ENCODE assay signal across 27 cellular contexts in genomic region chr9:121050128-121050988, GRCh38. TPM values are rescaled to one million over a fixed set of nuclear protein-coding genes. Genes with fewer than 3 reads are reported as not detected.
DNase-seq lines count a peak whose midpoint lies in the region; ATAC-seq, FAIRE-seq and TF ChIP-seq lines count a peak whose summit lies in the region.
"Had no signal": no experiment of that assay in that cellular context is flagged by ENCODE, and none has a peak within 500 bp of the region (broad histone marks: within the 10 kb centered on the region; RNA-seq: fewer than 3 reads in every experiment).

C5 (minus strand) TSS chr9:121050275; CDS start chr9:121050246, 29 bp downstream.

- no peaks in the 10 kb centered on the region for H3K27me3 Mint-ChIP-seq in endodermal cell (ENCODE audit: insufficient read depth)
- H3K27me3 Mint-ChIP-seq in immature natural killer cell (ENCODE audit: low read depth in 3 of 3), result peaks cover 0 to 1% (median 0%) of the 10 kb centered on the region in 3 donors
- H3K27me3 Mint-ChIP-seq: activated naive CD4-positive, alpha-beta T cell treated with anti-CD3 and anti-CD28 coated beads, Interleukin-2, amount 10 ng/mL, durations not matched to agents 7 days and 5 days; T-cell had no signal

- peak within 1 kb of the TSS; percentile 85 for H3K4me2 ChIP-seq in A549
- H3K4me2 ChIP-seq in Karpas-422 (ENCODE audit: low read depth, low read length, poor library complexity, severe bottlenecking), result no peak within 1 kb of the TSS

- DNase-seq in A549 (ENCODE audit: low read depth in 1 of 2, low spot score in 1 of 2), result peak in 1 of 2 experiments; percentile 47
- peak; percentile 40 for DNase-seq in Karpas-422
- no peak for DNase-seq in endodermal cell
- no peak for DNase-seq in pancreas
- no peak for DNase-seq in suprapubic skin (ENCODE audit: low spot score in 2 of 2)
- no peak for DNase-seq in NCI-H1105 (lab: John Stamatoyannopoulos, UW)
- no peak for DNase-seq in immature natural killer cell
- DNase-seq: activated CD4-positive, alpha-beta T cell treated with anti-CD3 and anti-CD28 coated beads for 48 hours; activated naive CD4-positive, alpha-beta T cell treated with anti-CD3 and anti-CD28 coated beads, Interleukin-2, amount 10 ng/mL, durations not matched to agents 7 days and 5 days; C1 segment of cervical spinal cord; caudate nucleus; dermis blood vessel endothelial cell; GDM1; heart right ventricle; KBM-7; MV-4-11; NCI-H2029 treated with DMSO at 0.1 percent for 48 hours; NCI-H446; PC-3; SHP77 treated with DMSO at 0.1 percent for 48 hours; spleen; stimulated activated CD4-positive, alpha-beta T cell treated with anti-CD3 and anti-CD28 coated beads, Interleukin-4, amount 100 ng/mL, for 4 hours; stimulated activated naive CD8-positive, alpha-beta T cell treated with anti-CD3 and anti-CD28 coated beads, Interleukin-15, Interleukin-2, amounts not matched to agents 100 U/mL and 50 U/mL, for 24 hours; T-cell; tibial artery had no signal

- H3K4me1 Mint-ChIP-seq in endodermal cell, result peaks cover 49% of the 10 kb centered on the region
- H3K4me1 Mint-ChIP-seq in immature natural killer cell, result no peaks in the 10 kb centered on the region
- H3K4me1 Mint-ChIP-seq: activated naive CD4-positive, alpha-beta T cell treated with anti-CD3 and anti-CD28 coated beads, Interleukin-2, amount 10 ng/mL, durations not matched to agents 7 days and 5 days; T-cell had no signal

- no peaks in the 10 kb centered on the region for H3K9me3 Mint-ChIP-seq in endodermal cell
- no peaks in the 10 kb centered on the region for H3K9me3 Mint-ChIP-seq in immature natural killer cell
- H3K9me3 Mint-ChIP-seq: activated naive CD4-positive, alpha-beta T cell treated with anti-CD3 and anti-CD28 coated beads, Interleukin-2, amount 10 ng/mL, durations not matched to agents 7 days and 5 days; T-cell had no signal

- no peaks in the 10 kb centered on the region for H3K9me3 ChIP-seq in A549
- H3K9me3 ChIP-seq in Karpas-422 (ENCODE audit: low read length), result no peaks in the 10 kb centered on the region
- no peaks in the 10 kb centered on the region for H3K9me3 ChIP-seq in endodermal cell (ENCODE audit: control insufficient read depth, low read length)
- no peaks in the 10 kb centered on the region for H3K9me3 ChIP-seq in pancreas
- no peaks in the 10 kb centered on the region for H3K9me3 ChIP-seq in suprapubic skin
- H3K9me3 ChIP-seq: HAP-1, heart right ventricle, spleen, tibial artery had no signal

- H3K4me3 ChIP-seq in A549, result peak within 1 kb of the TSS; percentile 44
- H3K4me3 ChIP-seq in Karpas-422 (ENCODE audit: low read length), result no peak within 1 kb of the TSS
- H3K4me3 ChIP-seq in endodermal cell (ENCODE audit: low read length), result peak within 1 kb of the TSS; percentile 82
- peak within 1 kb of the TSS in 3 of 4 donors; percentile 1 to 38 (median 1) for H3K4me3 ChIP-seq in pancreas
- no peak within 1 kb of the TSS for H3K4me3 ChIP-seq in suprapubic skin
- H3K4me3 ChIP-seq: HAP-1, heart right ventricle, spleen, tibial artery had no signal

- H3K4me3 Mint-ChIP-seq in endodermal cell (peak within 1 kb of the TSS; percentile 52), immature natural killer cell (no peak within 1 kb of the TSS)
- H3K4me3 Mint-ChIP-seq: activated naive CD4-positive, alpha-beta T cell treated with anti-CD3 and anti-CD28 coated beads, Interleukin-2, amount 10 ng/mL, durations not matched to agents 7 days and 5 days; T-cell had no signal

- no peaks in the 10 kb centered on the region for H4K20me1 ChIP-seq in Karpas-422 (ENCODE audit: insufficient read depth, low read depth, low read length)

- H2AFZ ChIP-seq in Karpas-422 (ENCODE audit: low read length), result peak within 1 kb of the TSS; percentile 17; the same call in 1 of the 2 replicates

- H3K9ac ChIP-seq in Karpas-422 (ENCODE audit: low read length) (no peak within 1 kb of the TSS), endodermal cell (ENCODE audit: extremely low read depth, low read length, poor library complexity, severe bottlenecking) (peak within 1 kb of the TSS; percentile 3)

- H3K27ac ChIP-seq in A549 (peak within 1 kb of the TSS; percentile 84 to 86), Karpas-422 (ENCODE audit: low read length) (no peak within 1 kb of the TSS), endodermal cell (ENCODE audit: low read depth, low read length) (no peak within 1 kb of the TSS), pancreas (peak within 1 kb of the TSS in 2 of 4 donors; percentile 30 to 50), suprapubic skin (no peak within 1 kb of the TSS)
- H3K27ac ChIP-seq: heart right ventricle, spleen, tibial artery had no signal

- no peak within 1 kb of the TSS for H3K27ac Mint-ChIP-seq in endodermal cell
- H3K27ac Mint-ChIP-seq in immature natural killer cell, result no peak within 1 kb of the TSS
- H3K27ac Mint-ChIP-seq: activated naive CD4-positive, alpha-beta T cell treated with anti-CD3 and anti-CD28 coated beads, Interleukin-2, amount 10 ng/mL, durations not matched to agents 7 days and 5 days; T-cell had no signal

- H3K4me1 ChIP-seq in A549 (peaks cover 51% of the 10 kb centered on the region), Karpas-422 (ENCODE audit: low read length) (peaks cover 5% of the 10 kb centered on the region; the same call in 1 of the 2 replicates), endodermal cell (ENCODE audit: control insufficient read depth, insufficient read depth, low read length) (peaks cover 25% of the 10 kb centered on the region), pancreas (peaks cover 0 to 61% (median 25%) of the 10 kb centered on the region in 3 donors), suprapubic skin (no peaks in the 10 kb centered on the region)
- H3K4me1 ChIP-seq: HAP-1, heart right ventricle, spleen, tibial artery had no signal

- FAIRE-seq in A549 (lab: Jason Lieb, UNC) (peak; percentile 63), pancreas (lab: Jason Lieb, UNC) (no peak)

- no peak for TF ChIP-seq RAD21 in A549 (conservative IDR thresholded peaks at IDR 0.05 in 1 of 2, IDR thresholded peaks at IDR 0.05 in 1 of 2)

- intact Hi-C loops in pancreas (cut with DNase I), result loop anchor here in 1 of 3 donors (10.0 kb wide), 1 partner anchor 66 kb away; no protein-coding TSS in a partner anchor

- H3K36me3 ChIP-seq in Karpas-422 (ENCODE audit: insufficient read depth, low read length), result no peaks in the 10 kb centered on the region
- peaks cover 3% of the 10 kb centered on the region for H3K36me3 ChIP-seq in endodermal cell (ENCODE audit: control insufficient read depth, insufficient read depth, low read length)
- H3K36me3 ChIP-seq in pancreas, result no peaks in the 10 kb centered on the region
- H3K36me3 ChIP-seq in suprapubic skin, result no peaks in the 10 kb centered on the region
- H3K36me3 ChIP-seq: HAP-1, heart right ventricle had no signal

- CTCF ChIA-PET in A549 (lab: Yijun Ruan, JAX), result interaction anchor here (0.6 to 7.4 kb wide), 8 partner anchors 11 to 1116 kb away, joined by 3 to 55 read pairs (median 5); no protein-coding TSS in a partner anchor

- H3K36me3 Mint-ChIP-seq in endodermal cell (ENCODE audit: low read depth) (peaks cover 2% of the 10 kb centered on the region), immature natural killer cell (no peaks in the 10 kb centered on the region)
- H3K36me3 Mint-ChIP-seq: activated naive CD4-positive, alpha-beta T cell treated with anti-CD3 and anti-CD28 coated beads, Interleukin-2, amount 10 ng/mL, durations not matched to agents 7 days and 5 days; T-cell had no signal

- peak; percentile 74 to 86 for ATAC-seq in A549
- peak; percentile 64 to 80 (median 70) for ATAC-seq in pancreas
- ATAC-seq in GM21423 (IDR thresholded peaks at IDR 0.05; ENCODE audit: unreplicated experiment), result no peak
- ATAC-seq: heart right ventricle; PC-3; stimulated activated naive CD8-positive, alpha-beta T cell treated with anti-CD3 and anti-CD28 coated beads, Interleukin-15, Interleukin-2, amounts not matched to agents 100 U/mL and 50 U/mL, for 24 hours; T-cell had no signal

- WGBS in A549 (ENCODE audit: missing lambda C conversion rate), result 5% methylated on average over 6 of the region's 6 CpGs
- WGBS in endodermal cell (ENCODE audit: insufficient coverage in 1 of 2, insufficient read length in 1 of 2), 2 experiments, result 73 to 100% methylated on average over 1 to 4 of the region's 6 CpGs
- 25 to 29% methylated on average over 6 of the region's 6 CpGs for WGBS in pancreas, 2 donors
- WGBS in suprapubic skin, result 85% methylated on average over 6 of the region's 6 CpGs

- H3K79me2 ChIP-seq in Karpas-422 (ENCODE audit: low read length), result no peaks in the 10 kb centered on the region

- no peaks in the 10 kb centered on the region for H3K27me3 ChIP-seq in Karpas-422 (ENCODE audit: low read length)
- H3K27me3 ChIP-seq in endodermal cell (ENCODE audit: control insufficient read depth, insufficient read depth, low read length, poor library complexity, severe bottlenecking), result no peaks in the 10 kb centered on the region
- H3K27me3 ChIP-seq in pancreas, result no peaks in the 10 kb centered on the region
- H3K27me3 ChIP-seq in suprapubic skin, result no peaks in the 10 kb centered on the region
- H3K27me3 ChIP-seq: heart right ventricle, spleen, tibial artery had no signal

- TF ChIP-seq CTCF in A549 (IDR thresholded peaks at IDR 0.05), result no peak
- TF ChIP-seq CTCF in endodermal cell (conservative IDR thresholded peaks at IDR 0.05), result no peak
- TF ChIP-seq CTCF in pancreas (IDR thresholded peaks at IDR 0.05), result no peak
- TF ChIP-seq CTCF in suprapubic skin (IDR thresholded peaks at IDR 0.05), result no peak

- TF ChIP-seq POLR2A in A549 (IDR thresholded peaks at IDR 0.05; ENCODE audit: low read length), result no peak
- no peak for TF ChIP-seq POLR2A in suprapubic skin (IDR thresholded peaks at IDR 0.05)

- TF ChIP-seq EP300 in A549 (IDR thresholded peaks at IDR 0.05) (no peak), suprapubic skin (IDR thresholded peaks at IDR 0.05) (no peak)

- no peaks in the 10 kb centered on the region for H3K9me2 ChIP-seq in Karpas-422 (replicated peaks; ENCODE audit: insufficient read depth, low read length)

- POLR2A ChIA-PET in A549 (lab: Yijun Ruan, JAX), result no interaction called here

TF ChIP-seq in A549, 52 proteins besides CTCF, POLR2A, EP300 and RAD21 (continues in another document):
- no peak for TF ChIP-seq HEYL (CRISPR knock-in tag; IDR thresholded peaks at IDR 0.05)

RNA-seq across cellular contexts. Expression of gene C5, which starts in this region (rescaled TPM):
- 115 and 119 TPM in 2 replicates for polyA plus RNA-seq in A549 (2011; rRNA removed)
- 8.3 and 8.7 TPM in 2 replicates for polyA plus RNA-seq in A549 (2012; cell fraction: cytosol; rRNA removed)
- polyA plus RNA-seq in A549 (2012; cell fraction: nucleus; rRNA removed), result 15.0 and 18.9 TPM in 2 replicates
- polyA plus RNA-seq in A549 (2017; fragmentation: RNase III; extraction: RNeasy Plus Mini Kit Qiagen cat#74134 plus additional on column Dnase treatment), result 16.2 to 17.9 TPM (median 17.1 TPM) in 3 replicates
- 31.3 and 41.7 TPM in 2 replicates for polyA minus RNA-seq in A549 (2011; rRNA and poly(A)+ RNA removed)
- total RNA-seq in Karpas-422 (2014; rRNA removed; shearing (Covaris generic); ENCODE audit: low replicate concordance), result 6.2 and 10.2 TPM in 2 replicates
- total RNA-seq in endodermal cell, result 10 to 100 TPM; 59.5 to 96.6 TPM
- 9.7 TPM for polyA plus RNA-seq in endodermal cell (2013, experiment 1 of 2)
- 10.1 TPM for polyA plus RNA-seq in endodermal cell (2013, experiment 2 of 2)
- 10 to 100 TPM; 12.7 to 29.9 (median 16.3) TPM for total RNA-seq in pancreas
- polyA plus RNA-seq in pancreas, result 1 to 10 TPM; 5.2 to 6.5 TPM
- total RNA-seq in suprapubic skin, result 10 to 100 TPM in 2 of 4 donors, 1 to 10 TPM in 2; 3.2 to 13.2 (median 6.8) TPM
- under 1 TPM in 2 of 3 donors, not detected in 1; 0.25 to 0.49 TPM for polyA plus RNA-seq in immature natural killer cell

Comparison
In these comparisons a context has a peak if more than half of its experiments do, and no peak if none do; other contexts are left out.
1. RNA of gene C5 (polyA plus RNA-seq): 8.3 to 119 TPM in A549 and 5.2 to 6.5 TPM in pancreas; 0.25 to 0.49 TPM in immature natural killer cell; every median in the first group is over 4 times any median in the second.
2. H3K27ac ChIP-seq: peak in A549 (2 of 2); none in Karpas-422 (single experiment), endodermal cell (single experiment) and suprapubic skin (single experiment).
3. H3K4me3 ChIP-seq: peak in A549 (single experiment), endodermal cell (single experiment) and pancreas (3 of 4); none in Karpas-422 (single experiment) and suprapubic skin (single experiment).